ENCODE assay signal across 6 cellular contexts in the genomic region with DNA sequence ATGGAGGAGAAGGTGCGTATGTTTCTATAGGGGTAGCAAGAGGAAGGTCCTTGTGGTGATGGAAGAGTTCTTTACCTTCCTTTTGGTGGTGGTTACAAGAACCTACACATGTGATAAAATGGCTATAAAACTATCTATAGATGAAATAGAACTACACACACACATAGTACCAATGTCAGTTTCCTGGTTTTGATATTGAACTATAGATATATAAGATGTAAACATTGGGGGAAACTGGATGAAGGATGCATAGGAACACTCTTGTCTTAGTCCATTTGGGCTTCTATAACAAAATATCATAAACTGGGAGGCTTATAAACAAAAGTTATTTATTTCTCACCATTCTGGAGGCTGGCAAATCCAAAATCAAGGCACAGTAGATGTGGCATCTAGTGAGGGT.
"Had no signal": no experiment of that assay in that cellular context is flagged by ENCODE, and none has a peak within 500 bp of the region (broad histone marks: within the 10 kb centered on the region; RNA-seq: fewer than 3 reads in every experiment).

No MANE protein-coding gene starts in this region.

- H3K36me3 Mint-ChIP-seq: IgD-negative memory B cell had no signal

- H3K27me3 Mint-ChIP-seq: IgD-negative memory B cell had no signal

- H3K4me1 Mint-ChIP-seq: IgD-negative memory B cell had no signal

- H3K9me3 Mint-ChIP-seq: IgD-negative memory B cell had no signal

- H3K4me3 ChIP-seq: K562 had no signal

- H3K4me3 Mint-ChIP-seq: IgD-negative memory B cell had no signal

- H3K27ac ChIP-seq: HL-60 had no signal

- H3K27ac Mint-ChIP-seq: IgD-negative memory B cell had no signal

- DNase-seq: IMR-90, KBM-7, KG1 had no signal
